17 cellular contexts compared by ENCODE assay signal in the genomic region with DNA sequence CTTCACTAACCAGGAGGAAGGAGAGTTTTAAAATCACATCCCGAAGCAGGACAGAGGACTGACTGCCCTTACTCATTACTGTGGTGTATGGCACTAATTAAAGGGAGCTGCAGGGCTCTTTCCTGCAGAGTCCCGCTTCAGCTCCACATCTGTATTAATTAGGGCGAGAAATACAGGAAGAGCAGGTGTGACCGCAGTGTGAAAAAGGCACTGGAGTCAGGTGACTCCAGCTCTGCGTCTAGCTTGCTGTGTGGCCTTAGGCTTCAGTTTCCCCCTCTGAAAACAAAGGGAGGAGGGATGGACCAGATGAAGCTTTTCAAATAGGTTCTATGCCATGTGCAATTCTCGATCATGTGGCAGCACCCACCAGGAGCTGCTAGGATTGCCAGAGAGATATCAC. TPM values are rescaled to one million over a fixed set of nuclear protein-coding genes. Genes with fewer than 3 reads are reported as not detected.
"Had no signal": no experiment of that assay in that cellular context is flagged by ENCODE, and none has a peak within 500 bp of the region (broad histone marks: within the 10 kb centered on the region; RNA-seq: fewer than 3 reads in every experiment).

No MANE protein-coding gene starts in this region.

- ATAC-seq: activated T-cell treated with anti-CD3 and anti-CD28 coated beads, Interleukin-2, amount 50 U/mL, for 72 hours; lower lobe of right lung; natural killer cell treated with Interleukin-12 subunit alpha and Interleukin-12 subunit beta and Interleukin-15 and Interleukin-18, amount 100 ng/mL, for 72 hours had no signal

- H3K27ac ChIP-seq: lower lobe of right lung, tibial artery, uterus had no signal

- DNase-seq: activated CD4-positive, alpha-beta T cell treated with anti-CD3 and anti-CD28 coated beads, Interleukin-2, amount 50 U/mL, for 4 hours; activated effector memory CD4-positive, alpha-beta T cell treated with anti-CD3 and anti-CD28 coated beads, Interleukin-2, amount 50 U/mL, for 16 hours; activated T-cell treated with anti-CD3 and anti-CD28 coated beads, Interleukin-2, amount 50 U/mL, for 72 hours; dermis blood vessel endothelial cell; effector memory CD4-positive, alpha-beta T cell; lower lobe of right lung; posterior cingulate gyrus; stimulated activated CD4-positive, alpha-beta T cell treated with anti-CD3 and anti-CD28 coated beads, Interleukin-12 subunit alpha, Interleukin-12 subunit beta, amount 100 ng/mL, for 4 hours; stimulated activated CD4-positive, alpha-beta T cell treated with anti-CD3 and anti-CD28 coated beads, Interleukin-1b, Interleukin-23, amount 100 ng/mL, for 48 hours; stimulated activated CD8-positive, alpha-beta memory T cell treated with anti-CD3 and anti-CD28 coated beads, Interleukin-4, amount 100 ng/mL, for 48 hours; stimulated activated naive CD4-positive, alpha-beta T cell; substantia nigra; uterus had no signal

- H3K4me3 ChIP-seq: lower lobe of right lung, tibial artery, uterus had no signal

- H3K36me3 ChIP-seq: lower lobe of right lung, uterus had no signal

- H3K27me3 ChIP-seq: tibial artery, uterus had no signal

RNA-seq across cellular contexts. Expression of a gene that starts 34.0 kb away (rescaled TPM):
- total RNA-seq: activated CD8-positive, alpha-beta memory T cell treated with anti-CD3 and anti-CD28 coated beads for 36 hours; activated T-cell treated with anti-CD3 and anti-CD28 coated beads, Interleukin-2, amount 50 U/mL, for 72 hours; bronchial epithelial cell; natural killer cell treated with Interleukin-12 subunit alpha and Interleukin-12 subunit beta and Interleukin-15 and Interleukin-18, amount 100 ng/mL, for 72 hours had no signal
